14 cellular contexts compared by ENCODE assay signal in the genomic region with DNA sequence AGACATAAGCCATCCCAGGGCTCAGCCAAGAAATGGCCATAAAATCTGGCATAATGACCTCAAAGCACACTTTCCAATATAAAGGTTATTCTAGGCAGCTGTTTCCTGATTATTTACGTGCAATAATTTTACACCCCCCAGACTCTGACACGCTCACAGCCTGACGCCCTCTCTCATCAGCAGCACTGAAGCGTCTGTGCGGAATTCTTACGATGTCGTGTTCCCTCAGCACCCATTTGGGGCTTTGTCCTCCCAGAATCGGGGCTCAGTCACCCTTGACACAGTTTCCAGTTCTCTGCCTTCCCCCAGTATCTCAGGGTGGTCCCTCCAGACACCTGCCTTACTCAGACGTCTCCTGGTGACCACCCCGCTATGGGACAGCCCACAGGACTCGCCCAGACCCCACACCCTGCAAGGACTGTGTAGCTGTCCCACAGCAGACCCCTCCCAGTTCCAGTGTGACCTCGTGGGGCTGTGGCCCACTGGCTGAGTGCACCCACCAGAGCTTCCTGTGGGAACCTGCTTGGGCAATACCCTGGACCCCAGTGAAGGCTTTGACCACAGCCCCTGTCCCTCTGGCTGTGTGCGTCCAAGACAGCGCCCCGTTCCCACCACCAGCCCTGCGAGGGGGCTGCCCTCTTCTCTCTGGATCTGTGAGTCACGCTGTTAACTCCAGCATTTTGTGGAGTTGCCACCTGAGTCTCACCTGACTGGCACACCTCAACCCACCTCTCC.
"Had no signal": no experiment of that assay in that cellular context is flagged by ENCODE, and none has a peak within 500 bp of the region (broad histone marks: within the 10 kb centered on the region; RNA-seq: fewer than 3 reads in every experiment).

No MANE protein-coding gene starts in this region.

- ATAC-seq: activated CD4-positive, alpha-beta T cell treated with anti-CD3 and anti-CD28 coated beads for 36 hours; activated T-cell treated with anti-CD3 and anti-CD28 coated beads, Interleukin-2, amount 50 U/mL, for 4 hours; natural killer cell had no signal

- DNase-seq: activated CD4-positive, alpha-beta memory T cell treated with anti-CD3 and anti-CD28 coated beads for 36 hours; activated CD4-positive, alpha-beta T cell treated with anti-CD3 and anti-CD28 coated beads for 36 hours; activated effector memory CD4-positive, alpha-beta T cell treated with Interleukin-2 at 50 U/mL for 16 hours; activated naive CD4-positive, alpha-beta T cell treated with anti-CD3 and anti-CD28 coated beads, Interleukin-2, amount 50 U/mL, for 16 hours; activated T-cell treated with anti-CD3 and anti-CD28 coated beads, Interleukin-2, amount 50 U/mL, for 4 hours; esophagus squamous epithelium; hippocampal formation; natural killer cell; stimulated activated CD4-positive, alpha-beta T cell treated with anti-CD3 and anti-CD28 coated beads, Interleukin-1b, Interleukin-23, amount 100 ng/mL, for 48 hours; WERI-Rb-1 had no signal

- H3K27ac ChIP-seq: WERI-Rb-1 had no signal

- FAIRE-seq: astrocyte, endometrium, keratinocyte had no signal

- H3K4me3 ChIP-seq: esophagus squamous epithelium, left ventricle myocardium inferior had no signal

- H3K36me3 ChIP-seq: esophagus squamous epithelium, left ventricle myocardium inferior, WERI-Rb-1 had no signal
